ENCODE assay signal across 8 cellular contexts in the genomic region with DNA sequence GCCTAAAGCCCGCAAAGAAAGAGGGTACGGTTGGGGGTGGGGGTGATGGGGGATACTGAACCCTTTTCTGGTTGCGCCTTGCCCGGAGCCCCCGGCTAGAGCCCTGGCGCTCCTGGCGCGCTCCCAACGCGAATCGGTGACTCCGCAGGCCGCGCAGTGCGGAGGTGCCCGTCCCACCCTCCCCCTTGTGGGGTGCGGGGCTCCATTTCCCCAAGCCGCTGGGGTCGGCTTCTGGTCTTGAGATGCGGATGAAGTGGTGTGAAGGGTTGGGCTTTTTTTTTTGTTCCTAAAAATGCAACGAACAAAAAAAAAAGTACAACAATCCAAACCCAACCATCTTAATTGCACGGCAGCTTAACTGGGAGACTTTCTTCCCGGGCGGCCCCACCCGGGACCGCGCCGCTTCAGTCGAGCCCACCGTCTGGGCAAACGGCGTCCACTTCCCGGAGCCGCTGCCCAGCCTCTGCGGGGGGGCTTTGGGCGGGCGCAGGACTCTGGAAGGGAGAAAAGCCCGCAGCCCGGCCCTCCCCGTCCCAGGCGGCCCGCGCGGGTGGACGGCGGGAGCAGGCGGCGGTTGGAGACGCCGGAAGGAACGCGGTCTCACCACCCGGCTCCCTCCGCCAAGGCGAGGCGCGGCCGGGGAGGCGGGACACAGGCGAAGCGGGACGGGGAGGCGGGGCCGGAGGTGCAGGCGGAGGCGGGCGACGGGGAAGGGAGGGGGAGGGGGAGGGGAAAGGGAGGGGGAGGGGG. TPM values are rescaled to one million over a fixed set of nuclear protein-coding genes. Genes with fewer than 3 reads are reported as not detected.
DNase-seq lines count a peak whose midpoint lies in the region; ATAC-seq and TF ChIP-seq lines count a peak whose summit lies in the region.

No MANE protein-coding gene starts in this region.

- no peak for TF ChIP-seq CTCF in neural cell (IDR thresholded peaks at IDR 0.05; ENCODE audit: poor library complexity, severe bottlenecking)

- no peaks in the 10 kb centered on the region for H4K20me1 ChIP-seq in neural cell (ENCODE audit: insufficient read depth)

- H3F3A ChIP-seq in neural cell (ENCODE audit: insufficient read depth, low read length, poor library complexity, severe bottlenecking), result no peaks in the 10 kb centered on the region

- peak overlapping the region; percentile 75 for H3K4me3 ChIP-seq in neural cell (ENCODE audit: low read length)

- no peaks in the 10 kb centered on the region for H3K27me3 ChIP-seq in neural cell (ENCODE audit: insufficient read depth, low read depth, low read length)

- no peaks in the 10 kb centered on the region for H3K9me2 ChIP-seq in neural cell (ENCODE audit: insufficient read depth, low read length)

- peak; percentile 97 for DNase-seq in D341Med (ENCODE audit: low spot score)
- DNase-seq in HuH-7.5 (ENCODE audit: low spot score), result peak; percentile 65
- peak; percentile 65 to 76 for DNase-seq in SHP77 (lab: John Stamatoyannopoulos, UW)
- DNase-seq in activated effector memory CD4-positive, alpha-beta T cell treated with anti-CD3 and anti-CD28 coated beads, Interleukin-2, amount 50 U/mL, for 16 hours, result peak; percentile 96
- DNase-seq in fibroblast of the conjunctiva (ENCODE audit: low read depth), result peak; percentile 87
- DNase-seq in stimulated activated naive CD8-positive, alpha-beta T cell treated with anti-CD3 and anti-CD28 coated beads, Interleukin-15, Interleukin-2, amounts not matched to agents 100 U/mL and 50 U/mL, for 24 hours, result peak; percentile 91

- peak overlapping the region; percentile 49 for H3K27ac ChIP-seq in neural cell (ENCODE audit: low read length)

- TF ChIP-seq EP300 in neural cell (conservative IDR thresholded peaks at IDR 0.05; ENCODE audit: poor library complexity, severe bottlenecking), result no peak

- H3K4me2 ChIP-seq in neural cell (ENCODE audit: low read length), result no peak overlapping the region

- peaks cover 7% of the 10 kb centered on the region for H3K36me3 ChIP-seq in neural cell (ENCODE audit: insufficient read depth, low read length)

- H2AFZ ChIP-seq in neural cell (ENCODE audit: low read depth, low read length), result peak overlapping the region; percentile 76

- H3K9ac ChIP-seq in neural cell (ENCODE audit: low read length), result peak overlapping the region; percentile 74

- ATAC-seq in GM21390 (IDR thresholded peaks at IDR 0.05; ENCODE audit: unreplicated experiment), result peak; percentile 59
- peak; percentile 67 for ATAC-seq in stimulated activated naive CD8-positive, alpha-beta T cell treated with anti-CD3 and anti-CD28 coated beads, Interleukin-15, Interleukin-2, amounts not matched to agents 100 U/mL and 50 U/mL, for 24 hours

- H3K9me3 ChIP-seq in neural cell (ENCODE audit: low read length), result no peaks in the 10 kb centered on the region

- H3K79me2 ChIP-seq in neural cell (replicated peaks; ENCODE audit: insufficient read depth, low read length), result peaks cover 31% of the 10 kb centered on the region

- no peak for TF ChIP-seq RAD21 in neural cell (conservative IDR thresholded peaks at IDR 0.05)

TF ChIP-seq in neural cell, 6 proteins besides CTCF, POLR2A, EP300 and RAD21:
- TF ChIP-seq MXI1 (conservative IDR thresholded peaks at IDR 0.05; ENCODE audit: poor library complexity, severe bottlenecking), result no peak
- TF ChIP-seq TAF1 (IDR thresholded peaks at IDR 0.05; ENCODE audit: low read depth), result peak; percentile 19

RNA-seq across cellular contexts. Expression of a gene that starts 0.5 kb away (rescaled TPM):
- 52.8 and 59.2 TPM in 2 replicates for polyA plus RNA-seq in neural cell
- polyA minus RNA-seq in neural cell, result 125 and 143 TPM in 2 replicates

RNA-seq across cellular contexts. Expression of a gene that starts 18.9 kb away (rescaled TPM):
- polyA plus RNA-seq in neural cell, result 3.3 and 6.7 TPM in 2 replicates
- polyA minus RNA-seq in neural cell, result 18.6 and 21.2 TPM in 2 replicates

Comparison
In these comparisons a context has a peak if more than half of its experiments do, and no peak if none do; other contexts are left out.
1. Peak in every context shown above with its lines: DNase-seq, ATAC-seq, H3K4me3 ChIP-seq and H3K27ac ChIP-seq.